Comparison of ENCODE assay signal across 26 cellular contexts in the genomic region with DNA sequence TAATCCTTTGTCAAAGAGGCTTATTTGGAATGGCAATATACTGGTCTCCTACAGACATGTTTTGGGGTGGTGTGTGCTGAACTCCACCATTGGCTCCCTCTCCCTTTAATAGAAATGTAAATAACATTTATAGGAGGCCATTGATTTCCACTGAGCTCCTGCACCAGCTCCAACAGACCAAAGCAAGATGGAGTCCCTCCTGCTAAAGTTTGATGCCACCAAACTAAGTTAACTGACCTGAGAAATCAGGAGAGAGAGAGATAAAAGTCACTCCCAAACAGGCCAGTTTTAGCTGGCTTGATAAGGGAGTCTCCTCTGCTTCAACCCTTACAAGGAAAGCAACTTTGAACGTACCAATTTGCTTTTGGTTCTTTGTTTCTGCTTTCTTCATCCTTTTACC. TPM values are rescaled to one million over a fixed set of nuclear protein-coding genes. Genes with fewer than 3 reads are reported as not detected.
DNase-seq lines count a peak whose midpoint lies in the region; ATAC-seq, FAIRE-seq and TF ChIP-seq lines count a peak whose summit lies in the region.
"Had no signal": no experiment of that assay in that cellular context is flagged by ENCODE, and none has a peak within 500 bp of the region (broad histone marks: within the 10 kb centered on the region; RNA-seq: fewer than 3 reads in every experiment).

No MANE protein-coding gene starts in this region.

- H2BK120ac ChIP-seq in H9 (ENCODE audit: low read depth, low read length, poor library complexity, severe bottlenecking) (no peak overlapping the region), H1 (replicated peaks; ENCODE audit: low read depth, low read length) (peak overlapping the region; percentile 5)

- H2BK12ac ChIP-seq in H9 (ENCODE audit: insufficient read length, low read depth, low read length) (peak overlapping the region; percentile 33), H1 (ENCODE audit: low read depth, low read length) (no peak overlapping the region; the same call in 1 of the 2 replicates)

- H4K5ac ChIP-seq in H9 (ENCODE audit: insufficient read length, low read depth, low read length) = no peak overlapping the region
- peak overlapping the region; percentile 79 for H4K5ac ChIP-seq in H1 (ENCODE audit: insufficient read length, low read depth, low read length)

- in situ Hi-C loops in transverse colon (cut with MboI; ENCODE audit: low pct_ligation_motif_present in 1 of 4, low pct_unique_long_range_greater_than_20kb in 1 of 4, low sequenced_read_pairs in 3 of 4) = no loop called here

- H3K18ac ChIP-seq in H9 (ENCODE audit: insufficient read length, low read depth, low read length) (peak overlapping the region; percentile 54), H1 (ENCODE audit: extremely low read depth, low read length) (peak overlapping the region; percentile 42)

- no peak overlapping the region; a peak in 1 of 5 replicates for H3K4me3 Mint-ChIP-seq in H9
- H3K4me3 Mint-ChIP-seq: CD14-positive monocyte; CD4-positive, alpha-beta T cell; CD8-positive, alpha-beta memory T cell had no signal

- peaks cover 34 to 38% of the 10 kb centered on the region in 2 experiments for H3K4me1 Mint-ChIP-seq in H9
- H3K4me1 Mint-ChIP-seq: CD8-positive, alpha-beta memory T cell had no signal

- H3K4me1 ChIP-seq in H9 (ENCODE audit: insufficient read depth, low read length) = peaks cover 4% of the 10 kb centered on the region; the same call in 1 of the 2 replicates
- H3K4me1 ChIP-seq in HUES64 (ENCODE audit: insufficient read depth, low read length) = peaks cover 23% of the 10 kb centered on the region
- H3K4me1 ChIP-seq in H1 (replicated peaks in 1 of 4; ENCODE audit: control insufficient read depth in 3 of 4, insufficient read depth in 4 of 4, low read length in 3 of 4) = peaks cover 1 to 9% (median 5%) of the 10 kb centered on the region in 4 experiments; a peak in 4 of 7 replicates
- no peaks in the 10 kb centered on the region for H3K4me1 ChIP-seq in transverse colon
- H3K4me1 ChIP-seq: A549, BE2C had no signal

- no peaks in the 10 kb centered on the region for H3K36me3 ChIP-seq in HUES64 (ENCODE audit: insufficient read depth, low read length)
- no peaks in the 10 kb centered on the region for H3K36me3 ChIP-seq in H1 (ENCODE audit: control insufficient read depth in 2 of 4, insufficient read depth in 4 of 4, low read length in 3 of 4)
- H3K36me3 ChIP-seq in transverse colon = no peaks in the 10 kb centered on the region
- H3K36me3 ChIP-seq: BE2C; BLaER1 treated with 17β-estradiol and CSF1 and Interleukin-3, amounts not matched to agents 10 nM and 100 nM had no signal

- POLR2A ChIA-PET in H1 (lab: Charles Lee; ENCODE audit: partially characterized antibody) = interaction anchor here (0.9 to 2.2 kb wide), 3 partner anchors 8 to 142 kb away, joined by 3 to 10 read pairs (median 4); a partner anchor contains a TSS

- no peaks in the 10 kb centered on the region for H3K23me2 ChIP-seq in H9 (ENCODE audit: insufficient read length, low read depth, low read length, poor library complexity, severe bottlenecking)
- 0 out of 2 replicates have a peak, but pooled peaks cover 2% of the 10 kb centered on the region for H3K23me2 ChIP-seq in H1 (ENCODE audit: low read depth, low read length)

- H2BK15ac ChIP-seq in H9 (ENCODE audit: low read depth, low read length) (no peak overlapping the region), H1 (ENCODE audit: low read length) (peak overlapping the region; percentile 83; the same call in 1 of the 2 replicates)

- TF ChIP-seq CTCF in H9 (conservative IDR thresholded peaks at IDR 0.05) (no peak), H1 (IDR thresholded peaks at IDR 0.05; ENCODE audit: control extremely low read depth in 1 of 3, insufficient read depth in 1 of 3, low read depth in 1 of 3, low read length in 3 of 3) (no peak), transverse colon (IDR thresholded peaks at IDR 0.05) (no peak)

- H3T11ph ChIP-seq in H9 (ENCODE audit: low read length) = no peak overlapping the region

- H3K23ac ChIP-seq in H9 (ENCODE audit: insufficient read length, low read depth, low read length) = no peak overlapping the region
- H3K23ac ChIP-seq in H1 (ENCODE audit: insufficient read length) = no peak overlapping the region

- no CpG with 5 or more reads among the region's 1 CpG for WGBS in H9 (ENCODE audit: extremely low coverage, insufficient read length, low lambda C conversion rate)
- WGBS in HUES64 = 81% methylated on average over 1 of the region's 1 CpG
- WGBS in H1 (ENCODE audit: extremely low coverage in 1 of 2, insufficient coverage in 1 of 2, insufficient read length in 1 of 2, insufficient replicate concordance in 2 of 2, low coverage in 1 of 2, low lambda C conversion rate in 2 of 2, missing lambda C conversion rate in 1 of 2), 2 experiments = 100% methylated on average over 1 of the region's 1 CpG; no CpG with 5 or more reads in 1 of the 2 experiments
- 85 to 100% methylated on average over 1 of the region's 1 CpG for WGBS in transverse colon (ENCODE audit: low coverage in 1 of 2), 2 donors

- H4K20me1 ChIP-seq in H9 (ENCODE audit: control insufficient read depth, insufficient read depth, insufficient read length) (no peaks in the 10 kb centered on the region), H1 (replicated peaks in 1 of 2; ENCODE audit: control insufficient read depth in 1 of 2, insufficient read depth in 2 of 2, low read length in 2 of 2) (no peaks in the 10 kb centered on the region)
- H4K20me1 ChIP-seq: BLaER1 treated with 17β-estradiol and CSF1 and Interleukin-3, amounts not matched to agents 10 nM and 100 nM had no signal

- H3K27ac ChIP-seq in H9 (ENCODE audit: insufficient read length, low read depth, low read length) (peak overlapping the region; percentile 83), HUES64 (ENCODE audit: low read depth, low read length) (peak overlapping the region; percentile 81), H1 (ENCODE audit: low read depth, low read length) (peak overlapping the region; percentile 37; the same call in 1 of the 2 replicates), transverse colon (no peak overlapping the region)
- H3K27ac ChIP-seq: A549; BLaER1 treated with 17β-estradiol and CSF1 and Interleukin-3, amounts not matched to agents 10 nM and 100 nM; GM23248 had no signal

- peaks cover 7 to 12% of the 10 kb centered on the region in 2 experiments for H3K9me3 Mint-ChIP-seq in H9

- no peak overlapping the region for H4K8ac ChIP-seq in H9 (replicated peaks; ENCODE audit: insufficient read length, low read depth, low read length)
- H4K8ac ChIP-seq in H1 (ENCODE audit: extremely low read depth, insufficient read depth, low read length) = no peak overlapping the region

- H3K4ac ChIP-seq in H9 (ENCODE audit: low read depth, low read length) (no peak overlapping the region), H1 (replicated peaks; ENCODE audit: insufficient read length, low read depth, low read length) (no peak overlapping the region)

- TF ChIP-seq POLR2A in H1 (IDR thresholded peaks at IDR 0.05; ENCODE audit: control extremely low read depth in 1 of 2, low read depth in 2 of 2, low read length in 2 of 2) (no peak), transverse colon (IDR thresholded peaks at IDR 0.05) (no peak)

- H2AFZ ChIP-seq in H9 (ENCODE audit: low read length) = peak overlapping the region; percentile 29
- 0 out of 2 replicates have a peak overlapping the region, but pooled peaks have one; percentile 35 for H2AFZ ChIP-seq in H1 (ENCODE audit: low read length)
- H2AFZ ChIP-seq: GM23248 had no signal

- no peak overlapping the region for H3K56ac ChIP-seq in H9 (ENCODE audit: insufficient read length, low read depth, low read length)
- H3K56ac ChIP-seq in H1 (replicated peaks; ENCODE audit: insufficient read length, low read depth, low read length) = no peak overlapping the region

- intact Hi-C loops in transverse colon (cut with DNase I; ENCODE audit: low total_unique reads) = no loop called here

- DNase-seq in H9 (no peak), H1 (ENCODE audit: low read depth in 1 of 2, low spot score in 2 of 2) (no peak), transverse colon (no peak), NOMO-1 treated with dmso at 0.1 percent for 144 hours (lab: John Stamatoyannopoulos, UW; ENCODE audit: unreplicated experiment) (no peak), glomerular visceral epithelial cell (ENCODE audit: extremely low spot score) (no peak)
- DNase-seq: 8988T; ACHN; AML-193; BE2C; CD4-positive, alpha-beta T cell; CD8-positive, alpha-beta memory T cell; DMS 273 treated with DMSO at 0.1 percent for 48 hours; DMS79; EL; GDM1; GM23248; HCEC 1CT had no signal

- H4K91ac ChIP-seq in H9 (ENCODE audit: insufficient read length, low read depth, low read length) (no peak overlapping the region), H1 (replicated peaks; ENCODE audit: insufficient read length, low read length) (peak overlapping the region; percentile 4)

- no peak for TF ChIP-seq EP300 in H1 (IDR thresholded peaks at IDR 0.05; ENCODE audit: borderline replicate concordance in 1 of 2, low read depth in 2 of 2, low read length in 2 of 2)
- no peak for TF ChIP-seq EP300 in transverse colon (IDR thresholded peaks at IDR 0.05; ENCODE audit: low read depth)

- H3K27me3 Mint-ChIP-seq in H9 (ENCODE audit: low read depth) = no peaks in the 10 kb centered on the region; the same call in 1 of the 2 replicates
- H3K27me3 Mint-ChIP-seq: CD4-positive, alpha-beta T cell had no signal

- no peak for ATAC-seq in HG02970 (IDR thresholded peaks at IDR 0.05; ENCODE audit: low FRiP score, unreplicated experiment)
- ATAC-seq: A549, GM12878 had no signal

- 0 out of 2 replicates have a peak, but pooled peaks cover 2% of the 10 kb centered on the region for H3K79me2 ChIP-seq in H9 (ENCODE audit: insufficient read depth, low read length)
- no peaks in the 10 kb centered on the region for H3K79me2 ChIP-seq in H1 (ENCODE audit: control insufficient read depth in 1 of 2, insufficient read depth in 2 of 2, low read length in 2 of 2)

- no peaks in the 10 kb centered on the region for H3K27me3 ChIP-seq in H9 (ENCODE audit: insufficient read depth, low read length)
- H3K27me3 ChIP-seq in HUES64 (ENCODE audit: insufficient read depth, low read length) = no peaks in the 10 kb centered on the region
- H3K27me3 ChIP-seq in H1 (replicated peaks in 1 of 4; ENCODE audit: control insufficient read depth in 3 of 4, extremely low read depth in 1 of 4, insufficient read depth in 3 of 4, low read length in 3 of 4) = no peaks in the 10 kb centered on the region
- H3K27me3 ChIP-seq in transverse colon = no peaks in the 10 kb centered on the region
- H3K27me3 ChIP-seq: BE2C; BLaER1 treated with 17β-estradiol and CSF1 and Interleukin-3, amounts not matched to agents 10 nM and 100 nM had no signal

- TF ChIP-seq RAD21 in H1 (IDR thresholded peaks at IDR 0.05 in 1 of 2, conservative IDR thresholded peaks at IDR 0.05 in 1 of 2; ENCODE audit: low read depth in 2 of 2, low read length in 2 of 2) = no peak

- H3K9me3 ChIP-seq in H9 (ENCODE audit: control insufficient read depth, low read depth, low read length) = no peaks in the 10 kb centered on the region
- no peaks in the 10 kb centered on the region for H3K9me3 ChIP-seq in HUES64 (ENCODE audit: insufficient read depth, low read depth, low read length)
- no peaks in the 10 kb centered on the region for H3K9me3 ChIP-seq in H1 (ENCODE audit: insufficient read depth in 2 of 2, low read depth in 1 of 2, low read length in 1 of 2)
- peaks cover 0 to 10% of the 10 kb centered on the region in 2 donors for H3K9me3 ChIP-seq in transverse colon
- H3K9me3 ChIP-seq: BE2C had no signal

- no peak for FAIRE-seq in H1 (lab: Jason Lieb, UNC)
- FAIRE-seq: A549, D721Med, GM12878, GM19239, H54 had no signal

- peaks cover 4 to 14% (median 5%) of the 10 kb centered on the region in 3 experiments; a peak in 6 of 7 replicates for H3K36me3 Mint-ChIP-seq in H9 (ENCODE audit: insufficient read depth in 1 of 3, low read depth in 3 of 3)
- H3K36me3 Mint-ChIP-seq: CD14-positive monocyte; CD8-positive, alpha-beta memory T cell had no signal

- CTCF ChIA-PET in H1 (lab: Charles Lee; ENCODE audit: partially characterized antibody) = interaction anchor here (0.6 to 1.5 kb wide), 4 partner anchors 12 to 68 kb away, joined by 3 to 7 read pairs (median 3); no protein-coding TSS in a partner anchor

- H3K79me1 ChIP-seq in H9 (ENCODE audit: insufficient read depth, low read depth, low read length, poor library complexity, severe bottlenecking) (no peaks in the 10 kb centered on the region), H1 (ENCODE audit: low read depth, low read length) (no peaks in the 10 kb centered on the region)

- no peak overlapping the region for H3K9ac ChIP-seq in H9 (ENCODE audit: extremely low read depth, insufficient read length, low read length)
- H3K9ac ChIP-seq in HUES64 (ENCODE audit: low read depth, low read length) = no peak overlapping the region
- H3K9ac ChIP-seq in H1 (replicated peaks in 1 of 4; ENCODE audit: extremely low read depth in 1 of 4, low read depth in 3 of 4, low read length in 3 of 4) = no peak overlapping the region
- H3K9ac ChIP-seq: BLaER1 treated with 17β-estradiol and CSF1 and Interleukin-3, amounts not matched to agents 10 nM and 100 nM; GM23248 had no signal

- no peak overlapping the region for H3K4me2 ChIP-seq in H9 (ENCODE audit: insufficient read depth, insufficient read length, low read length)
- H3K4me2 ChIP-seq in H1 (ENCODE audit: insufficient read depth in 1 of 2, low read depth in 2 of 2, low read length in 2 of 2) = peak overlapping the region in 1 of 2 experiments; percentile 14; a peak in 3 of 4 replicates
- H3K4me2 ChIP-seq: A549; BLaER1 treated with 17β-estradiol and CSF1 and Interleukin-3, amounts not matched to agents 10 nM and 100 nM had no signal

- H2AK5ac ChIP-seq in H9 (ENCODE audit: insufficient read length, low read length) (no peak overlapping the region), H1 (ENCODE audit: low read depth, low read length) (no peak overlapping the region)

- no peak overlapping the region for H2BK20ac ChIP-seq in H9 (ENCODE audit: low read depth, low read length, poor library complexity, severe bottlenecking)
- peak overlapping the region; percentile 8; the same call in 1 of the 2 replicates for H2BK20ac ChIP-seq in H1 (ENCODE audit: low read length)

- no peak overlapping the region; the same call in 1 of the 2 replicates for H3K14ac ChIP-seq in H9 (ENCODE audit: insufficient read depth, low read length)
- no peak overlapping the region for H3K14ac ChIP-seq in H1 (ENCODE audit: insufficient read length)

- H3K4me3 ChIP-seq in HUES64 (ENCODE audit: low read length) = no peak overlapping the region
- H3K4me3 ChIP-seq in H1 (ENCODE audit: extremely low read depth in 1 of 4, insufficient read depth in 2 of 4, low read depth in 3 of 4, low read length in 4 of 4) = no peak overlapping the region
- H3K4me3 ChIP-seq in transverse colon = no peak overlapping the region
- H3K4me3 ChIP-seq: A549; BLaER1 treated with 17β-estradiol and CSF1 and Interleukin-3, amounts not matched to agents 10 nM and 100 nM; GM12878; GM23248 had no signal

- H2BK5ac ChIP-seq in H9 (ENCODE audit: insufficient read length, low read length) = peak overlapping the region; percentile 46
- peak overlapping the region; percentile 13; the same call in 1 of the 2 replicates for H2BK5ac ChIP-seq in H1 (ENCODE audit: low read depth, low read length)

- H3K27ac Mint-ChIP-seq in H9 = peak overlapping the region; percentile 59 to 93 (median 77); a peak in 6 of 7 replicates
- H3K27ac Mint-ChIP-seq: CD14-positive monocyte; CD4-positive, alpha-beta T cell; CD8-positive, alpha-beta memory T cell had no signal

RNA-seq across cellular contexts. Expression of a gene that starts 8.1 kb away (rescaled TPM):
- total RNA-seq in H9 (2021) (136 and 139 TPM in 2 replicates), transverse colon (10 to 100 TPM; 33.7 to 72.4 (median 57.3) TPM)
- 70.9 TPM for polyA plus RNA-seq in HUES64 (2013, experiment 1 of 2)
- 69.9 TPM for polyA plus RNA-seq in HUES64 (2013, experiment 2 of 2)
- 139 and 143 TPM in 2 replicates for total RNA-seq in H1 (2021; fragmentation: NEBNext Ultra II Directional; extraction: Animal tissue kit (Norgen Biotek cat#: 25700))
- polyA plus RNA-seq in H1 (2011; rRNA removed) = 38.3 and 69.9 TPM in 2 replicates
- 68.6 TPM for polyA plus RNA-seq in H1 (2011; cell fraction: cytosol; rRNA removed)
- 29.1 TPM for polyA plus RNA-seq in H1 (2011; cell fraction: nucleus; rRNA removed)
- 51.7 to 79.7 TPM (median 59.9 TPM) in 4 replicates for polyA plus RNA-seq in H1 (2012, experiment 1 of 2)
- 7.1 TPM for polyA plus RNA-seq in H1 (2012, experiment 2 of 2)
- polyA plus RNA-seq in H1 (2013, experiment 1 of 2) = 55.2 TPM
- polyA plus RNA-seq in H1 (2013, experiment 2 of 2) = 58.5 TPM
- 107 and 126 TPM in 2 replicates for polyA minus RNA-seq in H1 (2011; rRNA and poly(A)+ RNA removed)
- polyA minus RNA-seq in H1 (2011; cell fraction: cytosol; rRNA and poly(A)+ RNA removed) = 39.2 TPM
- polyA minus RNA-seq in H1 (2011; cell fraction: nucleus; rRNA and poly(A)+ RNA removed) = 41.7 TPM

Comparison
In these comparisons a context has a peak if more than half of its experiments do, and no peak if none do; other contexts are left out.
1. H3K27ac ChIP-seq: peak in H9 (single experiment), HUES64 (single experiment) and H1 (single experiment); none in transverse colon (0 of 4).